ENCODE assay signal across 8 cellular contexts in genomic region chr2:26068602-26069298, GRCh38. TPM values are rescaled to one million over a fixed set of nuclear protein-coding genes. Genes with fewer than 3 reads are reported as not detected.
DNase-seq lines count a peak whose midpoint lies in the region; ATAC-seq and TF ChIP-seq lines count a peak whose summit lies in the region.

No MANE protein-coding gene starts in this region.

- H3K4me2 ChIP-seq in hepatocyte = no peak overlapping the region

- peaks cover 11% of the 10 kb centered on the region for H3K36me3 Mint-ChIP-seq in activated T-cell treated with anti-CD3 and anti-CD28 coated beads, Interleukin-2, amount 50 U/mL, for 4 hours (ENCODE audit: insufficient read depth)

- H3K9me2 ChIP-seq in hepatocyte (replicated peaks; ENCODE audit: insufficient read depth) = no peaks in the 10 kb centered on the region

- intact Hi-C loops in left cardiac atrium (cut with DNase I) (no loop called here), Right ventricle myocardium inferior (cut with DNase I) (no loop called here)

- peaks cover 3% of the 10 kb centered on the region for H3K4me1 ChIP-seq in hepatocyte (ENCODE audit: insufficient read depth)

- H4K20me1 ChIP-seq in hepatocyte (ENCODE audit: insufficient read depth, poor library complexity, severe bottlenecking) = peaks cover 71% of the 10 kb centered on the region

- H3K27ac ChIP-seq in hepatocyte = peak overlapping the region; percentile 34

- no peaks in the 10 kb centered on the region for H3K27me3 Mint-ChIP-seq in activated T-cell treated with anti-CD3 and anti-CD28 coated beads, Interleukin-2, amount 50 U/mL, for 4 hours (ENCODE audit: low read depth)

- WGBS in hepatocyte (ENCODE audit: low lambda C conversion rate, missing lambda C conversion rate) = 10% methylated on average over 4 of the region's 4 CpGs

- DNase-seq in left cardiac atrium = no peak
- no peak for DNase-seq in Right ventricle myocardium inferior (ENCODE audit: missing footprints)
- DNase-seq in NB4 (ENCODE audit: low read depth) = peak; percentile 95
- peak; percentile 30 for DNase-seq in activated T-cell treated with anti-CD3 and anti-CD28 coated beads, Interleukin-2, amount 50 U/mL, for 4 hours
- peak; percentile 36 for DNase-seq in hepatocyte (ENCODE audit: low spot score)
- peak; percentile 25 to 28 for DNase-seq in stimulated activated CD8-positive, alpha-beta memory T cell treated with anti-CD3 and anti-CD28 coated beads, Interleukin-2, amount 100 ng/mL, for 1 hour (ENCODE audit: low read depth in 2 of 2)
- DNase-seq in NCI-H2107 (lab: John Stamatoyannopoulos, UW) = no peak

- peak overlapping the region; percentile 7 for H3K4me3 ChIP-seq in NB4 (ENCODE audit: low read depth, low read length)
- H3K4me3 ChIP-seq in hepatocyte = no peak overlapping the region

- no peak overlapping the region for H2AFZ ChIP-seq in hepatocyte

- H3K79me2 ChIP-seq in hepatocyte = peaks cover 98% of the 10 kb centered on the region

- ATAC-seq in left cardiac atrium (peak; percentile 47 to 85), Right ventricle myocardium inferior (no peak), HG02623 (IDR thresholded peaks at IDR 0.05; ENCODE audit: unreplicated experiment) (peak; percentile 84)
- ATAC-seq in activated T-cell treated with anti-CD3 and anti-CD28 coated beads, Interleukin-2, amount 50 U/mL, for 4 hours = peak; percentile 96 to 97

- no peaks in the 10 kb centered on the region for H3K36me3 ChIP-seq in hepatocyte (replicated peaks; ENCODE audit: insufficient read depth, low read depth)

- no peaks in the 10 kb centered on the region for H3K9me3 Mint-ChIP-seq in activated T-cell treated with anti-CD3 and anti-CD28 coated beads, Interleukin-2, amount 50 U/mL, for 4 hours

- H3K4me1 Mint-ChIP-seq in activated T-cell treated with anti-CD3 and anti-CD28 coated beads, Interleukin-2, amount 50 U/mL, for 4 hours (ENCODE audit: low read depth) = peaks cover 51% of the 10 kb centered on the region

- TF ChIP-seq CTCF in NB4 (IDR thresholded peaks at IDR 0.05; ENCODE audit: low read depth, low read length) (no peak), hepatocyte (IDR thresholded peaks at IDR 0.05; ENCODE audit: poor library complexity) (no peak)

- H3K4me3 Mint-ChIP-seq in activated T-cell treated with anti-CD3 and anti-CD28 coated beads, Interleukin-2, amount 50 U/mL, for 4 hours = peak overlapping the region; percentile 69

- H3K27me3 ChIP-seq in hepatocyte = no peaks in the 10 kb centered on the region

- H3K9me3 ChIP-seq in hepatocyte (ENCODE audit: low read depth) = no peaks in the 10 kb centered on the region

- TF ChIP-seq POLR2A in NB4 (IDR thresholded peaks at IDR 0.05; ENCODE audit: extremely low read depth, insufficient read length) = no peak

RNA-seq across cellular contexts. Expression of gene RAB10, which starts 34.9 kb away (rescaled TPM):
- 100 to 1,000 TPM in 1 of 2 donors, 10 to 100 TPM in 1; 93.8 to 108 TPM for total RNA-seq in left cardiac atrium
- 96.7 TPM for total RNA-seq in Right ventricle myocardium inferior
- total RNA-seq in activated T-cell treated with anti-CD3 and anti-CD28 coated beads, Interleukin-2, amount 50 U/mL, for 4 hours = 100 to 1,000 TPM; 135 to 155 (median 146) TPM
- total RNA-seq in hepatocyte = 110 and 122 TPM in 2 replicates
- 100 and 107 TPM in 2 replicates for polyA plus RNA-seq in hepatocyte

Comparison
In these comparisons a context has a peak if more than half of its experiments do, and no peak if none do; other contexts are left out.
1. DNase-seq: peak in NB4 (single experiment), activated T-cell treated with anti-CD3 and anti-CD28 coated beads, Interleukin-2, amount 50 U/mL, for 4 hours (single experiment), hepatocyte (single experiment) and stimulated activated CD8-positive, alpha-beta memory T cell treated with anti-CD3 and anti-CD28 coated beads, Interleukin-2, amount 100 ng/mL, for 1 hour (2 of 2); none in left cardiac atrium (single experiment), Right ventricle myocardium inferior (single experiment) and NCI-H2107 (single experiment).